Comparison of ENCODE assay signal across 14 cellular contexts in the genomic region with DNA sequence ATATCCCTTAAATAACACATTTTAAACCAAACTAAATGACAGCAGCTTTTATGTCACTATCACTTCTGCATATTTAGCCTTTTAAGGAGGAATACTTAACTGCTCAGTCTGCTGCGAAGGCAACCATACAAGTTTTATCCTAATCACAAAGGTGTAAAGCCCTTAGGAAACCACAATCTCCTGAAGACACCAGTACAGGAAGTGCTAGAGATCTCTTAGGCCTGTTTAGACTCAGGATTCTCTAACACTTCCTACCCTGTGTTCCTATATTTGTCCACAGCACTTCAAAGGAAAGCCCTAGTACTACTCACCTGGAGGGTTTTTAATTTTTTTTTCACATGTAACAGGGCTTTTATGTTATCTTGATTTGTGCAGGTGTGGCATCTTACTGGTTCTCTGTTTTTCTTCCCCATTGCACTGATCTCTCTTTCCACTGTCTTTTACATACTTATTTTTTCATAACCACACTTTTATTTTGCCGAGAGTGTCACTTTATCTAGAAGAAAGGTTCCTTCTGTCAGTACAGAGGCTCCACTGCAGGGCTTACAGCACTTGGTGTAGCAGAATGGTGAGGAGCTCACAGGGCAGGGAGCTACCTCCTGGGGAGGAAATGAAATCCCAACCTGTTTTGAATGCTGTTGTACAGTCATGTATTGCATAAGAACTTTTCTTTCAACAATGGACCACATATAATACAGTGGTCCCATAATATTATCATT.
DNase-seq lines count a peak whose midpoint lies in the region; ATAC-seq and TF ChIP-seq lines count a peak whose summit lies in the region.
"Had no signal": no experiment of that assay in that cellular context is flagged by ENCODE, and none has a peak within 500 bp of the region (broad histone marks: within the 10 kb centered on the region; RNA-seq: fewer than 3 reads in every experiment).

No MANE protein-coding gene starts in this region.

- H3K27ac Mint-ChIP-seq in T-cell = peak overlapping the region; percentile 94 to 97

- CTCF ChIA-PET in T-cell (lab: Charles Lee) = interaction anchor here in 1 of 2 donors (0.6 kb wide), 1 partner anchor 51 kb away, joined by 3 read pairs; no protein-coding TSS in a partner anchor

- POLR2A ChIA-PET in T-cell (lab: Charles Lee) = no interaction called here

- H3K4ac ChIP-seq in mesendoderm (ENCODE audit: low read depth, low read length) = no peak overlapping the region

- H4K5ac ChIP-seq in mesendoderm (ENCODE audit: low read length) = no peak overlapping the region

- H4K8ac ChIP-seq in mesendoderm (ENCODE audit: low read depth, low read length) = no peak overlapping the region

- H3K4me2 ChIP-seq in mesendoderm (ENCODE audit: low read length) = no peak overlapping the region

- H3K9ac ChIP-seq in mesendoderm (ENCODE audit: low read length) = no peak overlapping the region

- no peak overlapping the region for H2AK5ac ChIP-seq in mesendoderm (ENCODE audit: low read length)

- peaks cover 0 to 6% (median 0%) of the 10 kb centered on the region in 3 donors for H3K9me3 Mint-ChIP-seq in T-cell

- H3K56ac ChIP-seq in mesendoderm (ENCODE audit: low read length) = no peak overlapping the region

- DNase-seq in T-cell (peak in 8 of 34 experiments; percentile 4 to 54 (median 15)), mesendoderm (peak; percentile 46), GOT3 (lab: John Stamatoyannopoulos, UW) (no peak), foreskin fibroblast (no peak)
- no peak for DNase-seq in stimulated activated CD4-positive, alpha-beta T cell treated with anti-CD3 and anti-CD28 coated beads, Interleukin-2, amount 100 ng/mL, for 48 hours
- DNase-seq: activated effector memory CD4-positive, alpha-beta T cell treated with Interleukin-2 at 50 U/mL for 16 hours; Caco-2; dermis blood vessel endothelial cell; NCI-H1930; nucleus accumbens; stimulated activated CD4-positive, alpha-beta T cell treated with anti-CD3 and anti-CD28 coated beads, Interleukin-15, amount 100 ng/mL, for 24 hours had no signal

- ATAC-seq in GM18502 (IDR thresholded peaks at IDR 0.05; ENCODE audit: poor library complexity, unreplicated experiment) = peak; percentile 70
- peak; percentile 75 for ATAC-seq in GM21528 (IDR thresholded peaks at IDR 0.05; ENCODE audit: low FRiP score, unreplicated experiment)
- peak; percentile 75 to 85 (median 82) for ATAC-seq in T-cell (replicated peaks in 1 of 4)
- ATAC-seq: gastroesophageal sphincter had no signal

- H3K4me3 ChIP-seq in mesendoderm (ENCODE audit: low read length) (no peak overlapping the region), foreskin fibroblast (ENCODE audit: low read depth in 1 of 2, low read length in 2 of 2) (no peak overlapping the region)
- H3K4me3 ChIP-seq: gastroesophageal sphincter had no signal

- H3K27ac ChIP-seq in mesendoderm (ENCODE audit: low read depth, low read length) = peak overlapping the region; percentile 5
- H3K27ac ChIP-seq: gastroesophageal sphincter had no signal

- H3K23ac ChIP-seq in mesendoderm (ENCODE audit: low read length) = no peak overlapping the region

- no peaks in the 10 kb centered on the region for H3K79me1 ChIP-seq in mesendoderm (ENCODE audit: low read length)

- peaks cover 32 to 40% (median 35%) of the 10 kb centered on the region in 3 donors for H3K4me1 Mint-ChIP-seq in T-cell

- no peak for TF ChIP-seq CTCF in foreskin fibroblast (IDR thresholded peaks at IDR 0.05; ENCODE audit: low read depth, low read length)

- no CpG with 5 or more reads among the region's 2 CpGs for WGBS in mesendoderm (ENCODE audit: extremely low coverage, insufficient coverage, low lambda C conversion rate)

- H2BK5ac ChIP-seq in mesendoderm (ENCODE audit: low read length) = no peak overlapping the region

- H3K4me3 Mint-ChIP-seq in T-cell = peak overlapping the region; percentile 1 to 50 (median 25)

- no peaks in the 10 kb centered on the region for H3K36me3 ChIP-seq in mesendoderm (ENCODE audit: control insufficient read depth, insufficient read depth, low read length)
- H3K36me3 ChIP-seq: gastroesophageal sphincter had no signal

- no peaks in the 10 kb centered on the region for H3K36me3 Mint-ChIP-seq in T-cell

- no peaks in the 10 kb centered on the region for H3K27me3 Mint-ChIP-seq in T-cell

- H3K18ac ChIP-seq in mesendoderm (ENCODE audit: low read length) = no peak overlapping the region

- H3K4me1 ChIP-seq in mesendoderm (ENCODE audit: control insufficient read depth, low read depth, low read length) = no peaks in the 10 kb centered on the region
- H3K4me1 ChIP-seq: Caco-2, gastroesophageal sphincter had no signal

- H3K79me2 ChIP-seq in mesendoderm (ENCODE audit: control insufficient read depth, insufficient read depth, low read length) = no peaks in the 10 kb centered on the region

- H2BK120ac ChIP-seq in mesendoderm (ENCODE audit: low read depth, low read length) = no peak overlapping the region

- no peak overlapping the region for H2BK15ac ChIP-seq in mesendoderm (replicated peaks; ENCODE audit: low read depth)

- no peaks in the 10 kb centered on the region for H3K27me3 ChIP-seq in mesendoderm (ENCODE audit: insufficient read depth, low read length, poor library complexity)
- H3K27me3 ChIP-seq: gastroesophageal sphincter had no signal
